ENCODE assay signal across 15 cellular contexts in genomic region chr22:49993649-49994360, GRCh38. TPM values are rescaled to one million over a fixed set of nuclear protein-coding genes. Genes with fewer than 3 reads are reported as not detected.
DNase-seq lines count a peak whose midpoint lies in the region; TF ChIP-seq lines count a peak whose summit lies in the region.
"Had no signal": no experiment of that assay in that cellular context is flagged by ENCODE, and none has a peak within 500 bp of the region (broad histone marks: within the 10 kb centered on the region; RNA-seq: fewer than 3 reads in every experiment).

No MANE protein-coding gene starts in this region.

- POLR2A ChIA-PET in PC-9 (lab: Charles Lee; ENCODE audit: unreplicated experiment): no interaction called here

- H3K4me3 ChIP-seq in PC-9: no peak overlapping the region
- H3K4me3 ChIP-seq in tibial artery: no peak overlapping the region
- H3K4me3 ChIP-seq: SJCRH30, thyroid gland had no signal

- H3K36me3 ChIP-seq in PC-9 (ENCODE audit: low read depth) (no peaks in the 10 kb centered on the region), tibial artery (no peaks in the 10 kb centered on the region)
- H3K36me3 ChIP-seq: SJCRH30, thyroid gland had no signal

- CTCF ChIA-PET in PC-9 (lab: Charles Lee): interaction anchor here (0.6 kb wide), 1 partner anchor 14 kb away, joined by 3 read pairs; no protein-coding TSS in a partner anchor

- peak overlapping the region; percentile 51 for H3K4me3 Mint-ChIP-seq in activated naive CD4-positive, alpha-beta T cell treated with anti-CD3 and anti-CD28 coated beads, Interleukin-2, amount 50 U/mL, for 24 hours
- H3K4me3 Mint-ChIP-seq: natural killer cell treated with Interleukin-12 subunit alpha and Interleukin-12 subunit beta and Interleukin-15 and Interleukin-18, amount 100 ng/mL, for 72 hours had no signal

- intact Hi-C loops in PC-9 (cut with micrococcal nuclease; ENCODE audit: unreplicated experiment) (loop anchor here (1.0 to 5.0 kb wide), 3 partner anchors 38 to 227 kb away; no protein-coding TSS in a partner anchor), tibial artery (cut with DNase I; ENCODE audit: low total_unique reads) (no loop called here)

- no peak overlapping the region for H2AFZ ChIP-seq in PC-9

- BruUV-seq in PC-9 (replicated peaks; lab: Mats Ljungman, UMichigan): no TSS peak

- peak overlapping the region; percentile 63; the same call in 1 of the 2 replicates for H3K4me2 ChIP-seq in PC-9

- H3K9me3 Mint-ChIP-seq in activated naive CD4-positive, alpha-beta T cell treated with anti-CD3 and anti-CD28 coated beads, Interleukin-2, amount 50 U/mL, for 24 hours: peaks cover 5% of the 10 kb centered on the region

- TF ChIP-seq CTCF in PC-9 (conservative IDR thresholded peaks at IDR 0.05) (peak; percentile 24; the same call in 1 of the 2 replicates), tibial artery (IDR thresholded peaks at IDR 0.05) (no peak)

- H3F3A ChIP-seq in PC-9 (ENCODE audit: insufficient read depth, low read depth): peaks cover 7% of the 10 kb centered on the region; the same call in 1 of the 2 replicates

- no peaks in the 10 kb centered on the region; the same call in none of the 2 replicates for H3K4me1 ChIP-seq in PC-9 (replicated peaks; ENCODE audit: insufficient read depth)
- H3K4me1 ChIP-seq in tibial artery: peaks cover 0 to 4% (median 0%) of the 10 kb centered on the region in 4 donors
- H3K4me1 ChIP-seq: Caco-2, SJCRH30 had no signal

- H3K27ac Mint-ChIP-seq in activated naive CD4-positive, alpha-beta T cell treated with anti-CD3 and anti-CD28 coated beads, Interleukin-2, amount 50 U/mL, for 24 hours: no peak overlapping the region
- H3K27ac Mint-ChIP-seq: activated T-cell treated with anti-CD3 and anti-CD28 coated beads, Interleukin-2, amount 50 U/mL, for 72 hours; natural killer cell treated with Interleukin-12 subunit alpha and Interleukin-12 subunit beta and Interleukin-15 and Interleukin-18, amount 100 ng/mL, for 72 hours had no signal

- peaks cover 14% of the 10 kb centered on the region for H3K4me1 Mint-ChIP-seq in activated naive CD4-positive, alpha-beta T cell treated with anti-CD3 and anti-CD28 coated beads, Interleukin-2, amount 50 U/mL, for 24 hours

- no peaks in the 10 kb centered on the region for H3K27me3 Mint-ChIP-seq in activated naive CD4-positive, alpha-beta T cell treated with anti-CD3 and anti-CD28 coated beads, Interleukin-2, amount 50 U/mL, for 24 hours

- no peaks in the 10 kb centered on the region; the same call in 1 of the 2 replicates for H4K20me1 ChIP-seq in PC-9 (ENCODE audit: insufficient read depth)

- H3K27me3 ChIP-seq in PC-9 (ENCODE audit: insufficient read depth, low read depth): peaks cover 30% of the 10 kb centered on the region
- H3K27me3 ChIP-seq in layer of hippocampus (ENCODE audit: control insufficient read depth, insufficient read depth, low read length): no peaks in the 10 kb centered on the region
- H3K27me3 ChIP-seq in tibial artery: peaks cover 0 to 31% of the 10 kb centered on the region in 2 donors
- H3K27me3 ChIP-seq: SJCRH30, thyroid gland had no signal

- no peaks in the 10 kb centered on the region for H3K9me2 ChIP-seq in PC-9 (ENCODE audit: insufficient read depth)

- no peak for DNase-seq in activated naive CD4-positive, alpha-beta T cell (lab: John Stamatoyannopoulos, UW)
- DNase-seq in PC-9 (no peak), tibial artery (peak; percentile 8 to 52), dermis blood vessel endothelial cell (no peak), COLO668 (lab: John Stamatoyannopoulos, UW; ENCODE audit: unreplicated experiment) (no peak), dedifferentiated amniotic fluid mesenchymal stem cell (ENCODE audit: extremely low spot score) (no peak)

- H3K9me3 ChIP-seq in PC-9 (ENCODE audit: insufficient read depth, low read depth) (peaks cover 8% of the 10 kb centered on the region; the same call in 1 of the 2 replicates), tibial artery (peaks cover 0 to 21% (median 10%) of the 10 kb centered on the region in 3 donors)
- H3K9me3 ChIP-seq: Caco-2, thyroid gland had no signal

- H3K27ac ChIP-seq in PC-9: no peak overlapping the region
- H3K27ac ChIP-seq in layer of hippocampus (ENCODE audit: low read depth, low read length): peak overlapping the region; percentile 94
- H3K27ac ChIP-seq in tibial artery: no peak overlapping the region
- H3K27ac ChIP-seq: epithelial cell of prostate, SJCRH30, thyroid gland had no signal

- no peaks in the 10 kb centered on the region for H3K79me2 ChIP-seq in PC-9 (ENCODE audit: low read depth)

- peaks cover 3% of the 10 kb centered on the region for H3K36me3 Mint-ChIP-seq in activated naive CD4-positive, alpha-beta T cell treated with anti-CD3 and anti-CD28 coated beads, Interleukin-2, amount 50 U/mL, for 24 hours
- H3K36me3 Mint-ChIP-seq: natural killer cell treated with Interleukin-12 subunit alpha and Interleukin-12 subunit beta and Interleukin-15 and Interleukin-18, amount 100 ng/mL, for 72 hours had no signal

RNA-seq across cellular contexts. Expression of gene IL17REL, which starts 18.8 kb away (rescaled TPM):
- total RNA-seq in PC-9 (2021) (not detected in 2 replicates), dermis blood vessel endothelial cell (0.05 and 0.17 TPM in 2 replicates)
- total RNA-seq: Caco-2; lung microvascular endothelial cell; natural killer cell treated with Interleukin-12 subunit alpha and Interleukin-12 subunit beta and Interleukin-15 and Interleukin-18, amount 100 ng/mL, for 72 hours; SJCRH30; thyroid gland had no signal

RNA-seq across cellular contexts. Expression of gene PIM3, which starts 33.2 kb away (rescaled TPM):
- total RNA-seq in PC-9 (2021) (67.0 and 84.8 TPM in 2 replicates), dermis blood vessel endothelial cell (463 and 464 TPM in 2 replicates)

Comparison
In these comparisons a context has a peak if more than half of its experiments do, and no peak if none do; other contexts are left out.
1. DNase-seq: peak in tibial artery (2 of 2); none in activated naive CD4-positive, alpha-beta T cell (0 of 4), PC-9 (0 of 2), dermis blood vessel endothelial cell (single experiment), COLO668 (single experiment) and dedifferentiated amniotic fluid mesenchymal stem cell (single experiment).